Comparison of ENCODE assay signal across 1 cellular context in the genomic region with DNA sequence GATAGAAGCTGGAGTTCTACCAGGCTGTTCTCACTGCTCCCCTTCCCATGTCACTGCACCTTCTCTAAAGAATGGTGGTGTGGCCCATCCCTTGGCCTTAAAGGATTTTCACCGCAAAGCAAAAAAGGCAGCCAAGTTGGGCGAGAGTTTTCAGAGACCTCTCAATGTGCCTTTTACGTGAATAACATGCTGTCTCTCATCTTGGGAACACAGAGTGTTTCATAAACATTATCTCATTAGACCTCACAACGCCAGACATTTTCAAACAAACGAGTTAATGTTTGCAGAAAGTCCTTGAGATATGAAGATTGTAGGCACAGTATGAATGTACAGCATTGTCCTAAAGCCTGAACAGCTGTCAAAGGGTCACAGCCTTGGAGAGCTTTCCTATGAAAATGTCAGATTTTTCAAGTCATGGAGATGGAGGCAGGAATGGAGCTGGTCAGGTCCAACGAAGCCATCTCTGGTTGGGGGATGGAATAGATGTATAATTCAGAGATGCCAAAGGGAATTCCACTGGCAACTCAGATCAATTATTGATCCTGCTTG.
TF ChIP-seq lines count a peak whose summit lies in the region.

No MANE protein-coding gene starts in this region.

TF ChIP-seq in HepG2, 621 proteins besides CTCF, POLR2A, EP300 and RAD21 (continued from another document and continues in another):
- TF ChIP-seq, protein P1, sequence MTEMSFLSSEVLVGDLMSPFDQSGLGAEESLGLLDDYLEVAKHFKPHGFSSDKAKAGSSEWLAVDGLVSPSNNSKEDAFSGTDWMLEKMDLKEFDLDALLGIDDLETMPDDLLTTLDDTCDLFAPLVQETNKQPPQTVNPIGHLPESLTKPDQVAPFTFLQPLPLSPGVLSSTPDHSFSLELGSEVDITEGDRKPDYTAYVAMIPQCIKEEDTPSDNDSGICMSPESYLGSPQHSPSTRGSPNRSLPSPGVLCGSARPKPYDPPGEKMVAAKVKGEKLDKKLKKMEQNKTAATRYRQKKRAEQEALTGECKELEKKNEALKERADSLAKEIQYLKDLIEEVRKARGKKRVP (CRISPR knock-in tag; IDR thresholded peaks at IDR 0.05), result peak in 1 of 2 experiments; percentile 31; a peak in 1 of 4 replicates
- TF ChIP-seq, protein P2, sequence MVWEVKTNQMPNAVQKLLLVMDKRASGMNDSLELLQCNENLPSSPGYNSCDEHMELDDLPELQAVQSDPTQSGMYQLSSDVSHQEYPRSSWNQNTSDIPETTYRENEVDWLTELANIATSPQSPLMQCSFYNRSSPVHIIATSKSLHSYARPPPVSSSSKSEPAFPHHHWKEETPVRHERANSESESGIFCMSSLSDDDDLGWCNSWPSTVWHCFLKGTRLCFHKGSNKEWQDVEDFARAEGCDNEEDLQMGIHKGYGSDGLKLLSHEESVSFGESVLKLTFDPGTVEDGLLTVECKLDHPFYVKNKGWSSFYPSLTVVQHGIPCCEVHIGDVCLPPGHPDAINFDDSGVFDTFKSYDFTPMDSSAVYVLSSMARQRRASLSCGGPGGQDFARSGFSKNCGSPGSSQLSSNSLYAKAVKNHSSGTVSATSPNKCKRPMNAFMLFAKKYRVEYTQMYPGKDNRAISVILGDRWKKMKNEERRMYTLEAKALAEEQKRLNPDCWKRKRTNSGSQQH (CRISPR knock-in tag; IDR thresholded peaks at IDR 0.05; ENCODE audit: low read depth), result no peak; the same call in 1 of the 2 replicates
- TF ChIP-seq FOXC1 (CRISPR knock-in tag; IDR thresholded peaks at IDR 0.05; ENCODE audit: borderline replicate concordance) (no peak), TARDBP (CRISPR knock-in tag; IDR thresholded peaks at IDR 0.05) (peak; percentile 89), FOXJ3 (CRISPR knock-in tag; IDR thresholded peaks at IDR 0.05; ENCODE audit: borderline replicate concordance) (peak; percentile 87), HMG20A (CRISPR knock-in tag; IDR thresholded peaks at IDR 0.05; ENCODE audit: borderline replicate concordance) (peak; percentile 94; the same call in 1 of the 2 replicates), MED13 (CRISPR knock-in tag; IDR thresholded peaks at IDR 0.05) (peak; percentile 81), ZNF20 (CRISPR knock-in tag; IDR thresholded peaks at IDR 0.05) (no peak), ZC3H4 (CRISPR knock-in tag; IDR thresholded peaks at IDR 0.05; ENCODE audit: borderline replicate concordance) (no peak), RORA (CRISPR knock-in tag; IDR thresholded peaks at IDR 0.05) (no peak), SALL1 (CRISPR knock-in tag; IDR thresholded peaks at IDR 0.05) (peak; percentile 96), SNAPC2 (CRISPR knock-in tag; IDR thresholded peaks at IDR 0.05) (peak; percentile 84), SMAD3 (CRISPR knock-in tag; IDR thresholded peaks at IDR 0.05) (no peak), ATF7 (IDR thresholded peaks at IDR 0.05) (no peak; the same call in 1 of the 2 replicates), ATF7 (CRISPR knock-in tag; IDR thresholded peaks at IDR 0.05) (peak; percentile 51; the same call in 1 of the 2 replicates), TCF7 (IDR thresholded peaks at IDR 0.05; ENCODE audit: low read depth) (peak; percentile 73), PRPF4 (IDR thresholded peaks at IDR 0.05; ENCODE audit: low read depth, low read length, poor library complexity, severe bottlenecking) (peak; percentile 37), RELA (CRISPR knock-in tag; IDR thresholded peaks at IDR 0.05) (no peak), KLF13 (CRISPR knock-in tag; IDR thresholded peaks at IDR 0.05) (no peak), FOSL2 (CRISPR knock-in tag; IDR thresholded peaks at IDR 0.05) (peak; percentile 77)
- TF ChIP-seq, protein P3, sequence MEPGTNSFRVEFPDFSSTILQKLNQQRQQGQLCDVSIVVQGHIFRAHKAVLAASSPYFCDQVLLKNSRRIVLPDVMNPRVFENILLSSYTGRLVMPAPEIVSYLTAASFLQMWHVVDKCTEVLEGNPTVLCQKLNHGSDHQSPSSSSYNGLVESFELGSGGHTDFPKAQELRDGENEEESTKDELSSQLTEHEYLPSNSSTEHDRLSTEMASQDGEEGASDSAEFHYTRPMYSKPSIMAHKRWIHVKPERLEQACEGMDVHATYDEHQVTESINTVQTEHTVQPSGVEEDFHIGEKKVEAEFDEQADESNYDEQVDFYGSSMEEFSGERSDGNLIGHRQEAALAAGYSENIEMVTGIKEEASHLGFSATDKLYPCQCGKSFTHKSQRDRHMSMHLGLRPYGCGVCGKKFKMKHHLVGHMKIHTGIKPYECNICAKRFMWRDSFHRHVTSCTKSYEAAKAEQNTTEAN (CRISPR knock-in tag; conservative IDR thresholded peaks at IDR 0.05), result peak; percentile 68; the same call in 1 of the 2 replicates
- TF ChIP-seq, protein P4, sequence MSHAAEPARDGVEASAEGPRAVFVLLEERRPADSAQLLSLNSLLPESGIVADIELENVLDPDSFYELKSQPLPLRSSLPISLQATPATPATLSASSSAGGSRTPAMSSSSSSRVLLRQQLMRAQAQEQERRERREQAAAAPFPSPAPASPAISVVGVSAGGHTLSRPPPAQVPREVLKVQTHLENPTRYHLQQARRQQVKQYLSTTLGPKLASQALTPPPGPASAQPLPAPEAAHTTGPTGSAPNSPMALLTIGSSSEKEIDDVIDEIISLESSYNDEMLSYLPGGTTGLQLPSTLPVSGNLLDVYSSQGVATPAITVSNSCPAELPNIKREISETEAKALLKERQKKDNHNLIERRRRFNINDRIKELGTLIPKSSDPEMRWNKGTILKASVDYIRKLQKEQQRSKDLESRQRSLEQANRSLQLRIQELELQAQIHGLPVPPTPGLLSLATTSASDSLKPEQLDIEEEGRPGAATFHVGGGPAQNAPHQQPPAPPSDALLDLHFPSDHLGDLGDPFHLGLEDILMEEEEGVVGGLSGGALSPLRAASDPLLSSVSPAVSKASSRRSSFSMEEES (CRISPR knock-in tag; IDR thresholded peaks at IDR 0.05), result peak; percentile 79; the same call in 1 of the 2 replicates
- TF ChIP-seq, protein P5, sequence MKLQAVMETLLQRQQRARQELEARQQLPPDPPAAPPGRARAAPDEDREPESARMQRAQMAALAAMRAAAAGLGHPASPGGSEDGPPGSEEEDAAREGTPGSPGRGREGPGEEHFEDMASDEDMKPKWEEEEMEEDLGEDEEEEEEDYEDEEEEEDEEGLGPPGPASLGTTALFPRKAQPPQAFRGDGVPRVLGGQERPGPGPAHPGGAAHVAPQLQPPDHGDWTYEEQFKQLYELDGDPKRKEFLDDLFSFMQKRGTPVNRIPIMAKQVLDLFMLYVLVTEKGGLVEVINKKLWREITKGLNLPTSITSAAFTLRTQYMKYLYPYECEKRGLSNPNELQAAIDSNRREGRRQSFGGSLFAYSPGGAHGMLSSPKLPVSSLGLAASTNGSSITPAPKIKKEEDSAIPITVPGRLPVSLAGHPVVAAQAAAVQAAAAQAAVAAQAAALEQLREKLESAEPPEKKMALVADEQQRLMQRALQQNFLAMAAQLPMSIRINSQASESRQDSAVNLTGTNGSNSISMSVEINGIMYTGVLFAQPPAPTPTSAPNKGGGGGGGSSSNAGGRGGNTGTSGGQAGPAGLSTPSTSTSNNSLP (IDR thresholded peaks at IDR 0.05; ENCODE audit: low read depth, low read length), result peak; percentile 97
- TF ChIP-seq, protein P6, sequence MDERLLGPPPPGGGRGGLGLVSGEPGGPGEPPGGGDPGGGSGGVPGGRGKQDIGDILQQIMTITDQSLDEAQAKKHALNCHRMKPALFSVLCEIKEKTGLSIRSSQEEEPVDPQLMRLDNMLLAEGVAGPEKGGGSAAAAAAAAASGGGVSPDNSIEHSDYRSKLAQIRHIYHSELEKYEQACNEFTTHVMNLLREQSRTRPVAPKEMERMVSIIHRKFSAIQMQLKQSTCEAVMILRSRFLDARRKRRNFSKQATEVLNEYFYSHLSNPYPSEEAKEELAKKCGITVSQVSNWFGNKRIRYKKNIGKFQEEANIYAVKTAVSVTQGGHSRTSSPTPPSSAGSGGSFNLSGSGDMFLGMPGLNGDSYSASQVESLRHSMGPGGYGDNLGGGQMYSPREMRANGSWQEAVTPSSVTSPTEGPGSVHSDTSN (CRISPR knock-in tag; IDR thresholded peaks at IDR 0.05), result 0 out of 2 replicates have a peak, but pooled peaks have one; percentile 43
- TF ChIP-seq, protein P7, sequence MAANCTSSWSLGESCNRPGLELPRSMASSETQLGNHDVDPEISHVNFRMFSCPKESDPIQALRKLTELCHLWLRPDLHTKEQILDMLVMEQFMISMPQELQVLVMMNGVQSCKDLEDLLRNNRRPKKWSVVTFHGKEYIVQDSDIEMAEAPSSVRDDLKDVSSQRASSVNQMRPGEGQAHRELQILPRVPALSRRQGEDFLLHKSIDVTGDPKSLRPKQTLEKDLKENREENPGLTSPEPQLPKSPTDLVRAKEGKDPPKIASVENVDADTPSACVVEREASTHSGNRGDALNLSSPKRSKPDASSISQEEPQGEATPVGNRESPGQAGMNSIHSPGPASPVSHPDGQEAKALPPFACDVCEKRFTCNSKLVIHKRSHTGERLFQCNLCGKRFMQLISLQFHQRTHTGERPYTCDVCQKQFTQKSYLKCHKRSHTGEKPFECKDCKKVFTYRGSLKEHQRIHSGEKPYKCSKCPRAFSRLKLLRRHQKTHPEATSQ (CRISPR knock-in tag; IDR thresholded peaks at IDR 0.05; ENCODE audit: borderline replicate concordance), result peak; percentile 83; the same call in 1 of the 2 replicates
- TF ChIP-seq, protein P8, sequence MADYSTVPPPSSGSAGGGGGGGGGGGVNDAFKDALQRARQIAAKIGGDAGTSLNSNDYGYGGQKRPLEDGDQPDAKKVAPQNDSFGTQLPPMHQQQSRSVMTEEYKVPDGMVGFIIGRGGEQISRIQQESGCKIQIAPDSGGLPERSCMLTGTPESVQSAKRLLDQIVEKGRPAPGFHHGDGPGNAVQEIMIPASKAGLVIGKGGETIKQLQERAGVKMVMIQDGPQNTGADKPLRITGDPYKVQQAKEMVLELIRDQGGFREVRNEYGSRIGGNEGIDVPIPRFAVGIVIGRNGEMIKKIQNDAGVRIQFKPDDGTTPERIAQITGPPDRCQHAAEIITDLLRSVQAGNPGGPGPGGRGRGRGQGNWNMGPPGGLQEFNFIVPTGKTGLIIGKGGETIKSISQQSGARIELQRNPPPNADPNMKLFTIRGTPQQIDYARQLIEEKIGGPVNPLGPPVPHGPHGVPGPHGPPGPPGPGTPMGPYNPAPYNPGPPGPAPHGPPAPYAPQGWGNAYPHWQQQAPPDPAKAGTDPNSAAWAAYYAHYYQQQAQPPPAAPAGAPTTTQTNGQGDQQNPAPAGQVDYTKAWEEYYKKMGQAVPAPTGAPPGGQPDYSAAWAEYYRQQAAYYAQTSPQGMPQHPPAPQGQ (CRISPR knock-in tag; IDR thresholded peaks at IDR 0.05; ENCODE audit: borderline replicate concordance), result no peak
- TF ChIP-seq, protein P9, sequence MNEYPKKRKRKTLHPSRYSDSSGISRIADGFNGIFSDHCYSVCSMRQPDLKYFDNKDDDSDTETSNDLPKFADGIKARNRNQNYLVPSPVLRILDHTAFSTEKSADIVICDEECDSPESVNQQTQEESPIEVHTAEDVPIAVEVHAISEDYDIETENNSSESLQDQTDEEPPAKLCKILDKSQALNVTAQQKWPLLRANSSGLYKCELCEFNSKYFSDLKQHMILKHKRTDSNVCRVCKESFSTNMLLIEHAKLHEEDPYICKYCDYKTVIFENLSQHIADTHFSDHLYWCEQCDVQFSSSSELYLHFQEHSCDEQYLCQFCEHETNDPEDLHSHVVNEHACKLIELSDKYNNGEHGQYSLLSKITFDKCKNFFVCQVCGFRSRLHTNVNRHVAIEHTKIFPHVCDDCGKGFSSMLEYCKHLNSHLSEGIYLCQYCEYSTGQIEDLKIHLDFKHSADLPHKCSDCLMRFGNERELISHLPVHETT (CRISPR knock-in tag; conservative IDR thresholded peaks at IDR 0.05), result no peak
- TF ChIP-seq, protein P10, sequence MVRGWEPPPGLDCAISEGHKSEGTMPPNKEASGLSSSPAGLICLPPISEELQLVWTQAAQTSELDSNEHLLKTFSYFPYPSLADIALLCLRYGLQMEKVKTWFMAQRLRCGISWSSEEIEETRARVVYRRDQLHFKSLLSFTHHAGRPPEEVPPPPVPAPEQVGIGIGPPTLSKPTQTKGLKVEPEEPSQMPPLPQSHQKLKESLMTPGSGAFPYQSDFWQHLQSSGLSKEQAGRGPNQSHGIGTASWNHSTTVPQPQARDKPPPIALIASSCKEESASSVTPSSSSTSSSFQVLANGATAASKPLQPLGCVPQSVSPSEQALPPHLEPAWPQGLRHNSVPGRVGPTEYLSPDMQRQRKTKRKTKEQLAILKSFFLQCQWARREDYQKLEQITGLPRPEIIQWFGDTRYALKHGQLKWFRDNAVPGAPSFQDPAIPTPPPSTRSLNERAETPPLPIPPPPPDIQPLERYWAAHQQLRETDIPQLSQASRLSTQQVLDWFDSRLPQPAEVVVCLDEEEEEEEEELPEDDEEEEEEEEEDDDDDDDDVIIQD (CRISPR knock-in tag; IDR thresholded peaks at IDR 0.05; ENCODE audit: low read depth), result peak; percentile 86; the same call in 1 of the 2 replicates
